In genomic region chr3:57227204-57227929, GRCh38 we compare ENCODE assay signal across 8 cellular contexts. TPM values are rescaled to one million over a fixed set of nuclear protein-coding genes. Genes with fewer than 3 reads are reported as not detected.
A peak's percentile ranks its signal among the peaks of the same experiment; 100 is the strongest.
DNase-seq lines count a peak whose midpoint lies in the region; ATAC-seq and TF ChIP-seq lines count a peak whose summit lies in the region.

APPL1 (plus strand) TSS chr3:57227729; CDS start chr3:57227884, 155 bp downstream.

- H3K9me3 Mint-ChIP-seq in activated naive CD4-positive, alpha-beta T cell treated with anti-CD3 and anti-CD28 coated beads, Interleukin-2, amount 50 U/mL, for 24 hours: no peaks in the 10 kb centered on the region

- DNase-seq in GM03348 (ENCODE audit: low spot score) (peak; percentile 100), H7 (peak; percentile 100), globus pallidus (ENCODE audit: low spot score) (peak; percentile 94), nucleus accumbens (lab: John Stamatoyannopoulos, UW) (peak; percentile 16 to 96 (median 87)), superior temporal gyrus (ENCODE audit: extremely low spot score) (peak; percentile 93)

- TF ChIP-seq CTCF in Loucy (conservative IDR thresholded peaks at IDR 0.05; ENCODE audit: low read length): no peak

- peak within 1 kb of the TSS; percentile 88 for H3K9ac ChIP-seq in Loucy (ENCODE audit: low read depth, low read length, poor library complexity, severe bottlenecking)

- H3K79me2 ChIP-seq in Loucy (ENCODE audit: insufficient read depth, low read length): peaks cover 48% of the 10 kb centered on the region

- H3K4me1 Mint-ChIP-seq in activated naive CD4-positive, alpha-beta T cell treated with anti-CD3 and anti-CD28 coated beads, Interleukin-2, amount 50 U/mL, for 24 hours: peaks cover 29% of the 10 kb centered on the region

- H3K27me3 ChIP-seq in H7 (ENCODE audit: control insufficient read depth, insufficient read depth, low read length) (peaks cover 2% of the 10 kb centered on the region), Loucy (ENCODE audit: insufficient read depth, low read length, poor library complexity, severe bottlenecking) (no peaks in the 10 kb centered on the region)

- peak within 1 kb of the TSS; percentile 81 for H3K27ac Mint-ChIP-seq in activated naive CD4-positive, alpha-beta T cell treated with anti-CD3 and anti-CD28 coated beads, Interleukin-2, amount 50 U/mL, for 24 hours

- peaks cover 31% of the 10 kb centered on the region for H4K20me1 ChIP-seq in Loucy (ENCODE audit: insufficient read depth, low read length, poor library complexity, severe bottlenecking)

- no peaks in the 10 kb centered on the region for H3K36me3 Mint-ChIP-seq in activated naive CD4-positive, alpha-beta T cell treated with anti-CD3 and anti-CD28 coated beads, Interleukin-2, amount 50 U/mL, for 24 hours

- H3K36me3 ChIP-seq in H7 (replicated peaks; ENCODE audit: control insufficient read depth, insufficient read depth, low read length) (no peaks in the 10 kb centered on the region), Loucy (ENCODE audit: insufficient read depth, low read length) (no peaks in the 10 kb centered on the region)

- peak within 1 kb of the TSS; percentile 94 for H3K4me3 ChIP-seq in H7 (ENCODE audit: insufficient read depth, low read depth, low read length)
- peak within 1 kb of the TSS; percentile 85 for H3K4me3 ChIP-seq in Loucy (ENCODE audit: low read length, poor library complexity, severe bottlenecking)

- peak; percentile 96 for ATAC-seq in SK-N-SH treated with all-trans-retinoic acid at 6 μM for 48 hours

- H3K4me3 Mint-ChIP-seq in activated naive CD4-positive, alpha-beta T cell treated with anti-CD3 and anti-CD28 coated beads, Interleukin-2, amount 50 U/mL, for 24 hours: peak within 1 kb of the TSS; percentile 91

- no peaks in the 10 kb centered on the region for H3F3A ChIP-seq in Loucy (ENCODE audit: low read depth)

- H3K4me2 ChIP-seq in Loucy (ENCODE audit: low read depth, low read length, poor library complexity, severe bottlenecking): peak within 1 kb of the TSS; percentile 88

- H3K9me3 ChIP-seq in Loucy (ENCODE audit: insufficient read depth, low read depth, low read length): no peaks in the 10 kb centered on the region

- peak within 1 kb of the TSS; percentile 98 for H2AFZ ChIP-seq in Loucy (ENCODE audit: low read length)

- no peaks in the 10 kb centered on the region for H3K9me2 ChIP-seq in Loucy (replicated peaks; ENCODE audit: low read depth, low read length)

- H3K4me1 ChIP-seq in Loucy (ENCODE audit: insufficient read depth, low read length, poor library complexity, severe bottlenecking): peaks cover 55% of the 10 kb centered on the region

- H3K27me3 Mint-ChIP-seq in activated naive CD4-positive, alpha-beta T cell treated with anti-CD3 and anti-CD28 coated beads, Interleukin-2, amount 50 U/mL, for 24 hours: no peaks in the 10 kb centered on the region

TF ChIP-seq in SK-N-SH treated with all-trans-retinoic acid at 6 μM for 48 hours, 23 proteins besides CTCF, POLR2A, EP300 and RAD21:
- no peak for TF ChIP-seq ZFP30 (CRISPR knock-in tag; IDR thresholded peaks at IDR 0.05)
- TF ChIP-seq ZNF8 (CRISPR knock-in tag; IDR thresholded peaks at IDR 0.05): no peak
- TF ChIP-seq OSR1 (CRISPR knock-in tag; IDR thresholded peaks at IDR 0.05): no peak
- no peak for TF ChIP-seq TOX (CRISPR knock-in tag; IDR thresholded peaks at IDR 0.05; ENCODE audit: borderline replicate concordance)
- 0 out of 2 replicates have a peak, but pooled peaks have one; percentile 40 for TF ChIP-seq ZFP3 (CRISPR knock-in tag; IDR thresholded peaks at IDR 0.05)
- TF ChIP-seq ESRRG (CRISPR knock-in tag; IDR thresholded peaks at IDR 0.05): no peak

RNA-seq across cellular contexts. Expression of gene APPL1, which starts in this region (rescaled TPM):
- total RNA-seq in H7 (2014; rRNA removed; shearing (Covaris generic)): 32.4 and 36.2 TPM in 2 replicates

Comparison
In these comparisons a context has a peak if more than half of its experiments do, and no peak if none do; other contexts are left out.
1. Peak in every context shown above with its lines: DNase-seq, ATAC-seq and H3K4me3 ChIP-seq.